ENCODE assay signal across 8 cellular contexts in genomic region chr10:17227367-17228080, GRCh38. TPM values are rescaled to one million over a fixed set of nuclear protein-coding genes. Genes with fewer than 3 reads are reported as not detected.
DNase-seq lines count a peak whose midpoint lies in the region; ATAC-seq and TF ChIP-seq lines count a peak whose summit lies in the region.

No MANE protein-coding gene starts in this region.

- no peaks in the 10 kb centered on the region for H3K27me3 ChIP-seq in prostate gland (replicated peaks; ENCODE audit: insufficient read depth)

- peak overlapping the region; percentile 96 to 100 for H3K27ac Mint-ChIP-seq in T-cell

- peak; percentile 27 for ATAC-seq in GM18502 (IDR thresholded peaks at IDR 0.05; ENCODE audit: poor library complexity, unreplicated experiment)
- peak; percentile 15 for ATAC-seq in HG03108 (IDR thresholded peaks at IDR 0.05; ENCODE audit: unreplicated experiment)
- ATAC-seq in T-cell (replicated peaks in 1 of 4), result peak in 1 of 4 experiments; percentile 1

- H3K4me1 ChIP-seq in prostate gland (replicated peaks), result no peaks in the 10 kb centered on the region

- peaks cover 0 to 5% of the 10 kb centered on the region in 2 donors for H3K36me3 ChIP-seq in prostate gland

- TF ChIP-seq POLR2A in erythroblast (IDR thresholded peaks at IDR 0.05; ENCODE audit: low read length) (no peak), prostate gland (IDR thresholded peaks at IDR 0.05) (no peak)

- peaks cover 26% of the 10 kb centered on the region for H3K36me3 Mint-ChIP-seq in T-cell

- intact Hi-C loops in prostate gland (cut with DNase I), result loop anchor here (1.0 kb wide), 1 partner anchor 26 kb away; the partner anchor contains the start of gene TRDMT1

- H3K9me3 ChIP-seq in prostate gland, result no peaks in the 10 kb centered on the region

- no peaks in the 10 kb centered on the region for H3K9me3 Mint-ChIP-seq in T-cell

- H3K4me3 Mint-ChIP-seq in T-cell, result peak overlapping the region; percentile 90 to 99 (median 95)

- CTCF ChIA-PET in T-cell (lab: Charles Lee), result interaction anchor here (0.5 to 2.3 kb wide), 5 partner anchors 11 to 450 kb away, joined by 3 to 15 read pairs (median 6); partner anchors contain the start of gene TRDMT1 (in 1 of the 2)

- TF ChIP-seq CTCF in 22Rv1 (IDR thresholded peaks at IDR 0.05), result peak; percentile 12
- peak; percentile 8 to 60 (median 36) for TF ChIP-seq CTCF in prostate gland (IDR thresholded peaks at IDR 0.05)

- DNase-seq in T-cell (peak in 16 of 34 experiments; percentile 14 to 63 (median 28)), erythroblast (lab: John Stamatoyannopoulos, UW) (peak; percentile 22 to 36), prostate gland (ENCODE audit: low spot score) (no peak), HPDE6-E6E7 (ENCODE audit: extremely low spot score) (no peak), C1 segment of cervical spinal cord (lab: John Stamatoyannopoulos, UW) (no peak)

- peaks cover 44 to 59% (median 49%) of the 10 kb centered on the region in 3 donors for H3K4me1 Mint-ChIP-seq in T-cell

- H3K4me3 ChIP-seq in prostate gland, result peak overlapping the region; percentile 60

- no peaks in the 10 kb centered on the region for H3K27me3 Mint-ChIP-seq in T-cell

- no peak overlapping the region for H3K27ac ChIP-seq in 22Rv1
- H3K27ac ChIP-seq in prostate gland, result peak overlapping the region; percentile 85

- POLR2A ChIA-PET in T-cell (lab: Charles Lee), result interaction anchor here in 1 of 2 donors (0.6 to 3.8 kb wide), 4 partner anchors 21 to 203 kb away, joined by 4 to 40 read pairs (median 4); partner anchors contain the start of gene TRDMT1

- WGBS in prostate gland, result 18% methylated on average over 11 of the region's 11 CpGs

RNA-seq across cellular contexts. Expression of gene VIM, which starts 0.5 kb away (rescaled TPM):
- total RNA-seq in T-cell (1,000 to 10,000 TPM in 4 of 5 donors, 100 to 1,000 TPM in 1; 704 to 1,632 (median 1,212) TPM), prostate gland (1,000 to 10,000 TPM in 1 of 2 donors, 100 to 1,000 TPM in 1; 293 to 1,683 TPM)

RNA-seq across cellular contexts. Expression of gene TRDMT1, which starts 26.1 kb away (rescaled TPM):
- total RNA-seq in T-cell (10 to 100 TPM; 14.1 to 22.6 (median 20.5) TPM), prostate gland (1 to 10 TPM; 6.5 to 9.9 TPM)

Comparison
In these comparisons a context has a peak if more than half of its experiments do, and no peak if none do; other contexts are left out.
1. DNase-seq: peak in erythroblast (2 of 2); none in prostate gland (single experiment), HPDE6-E6E7 (single experiment) and C1 segment of cervical spinal cord (0 of 14).